ENCODE assay signal across 1 cellular context in genomic region chr16:47016700-47017133, GRCh38.
TF ChIP-seq lines count a peak whose summit lies in the region.

No MANE protein-coding gene starts in this region.

TF ChIP-seq in GM12878, 131 proteins besides CTCF, POLR2A, EP300 and RAD21 (continued from another document and continues in another):
- TF ChIP-seq USF1 (IDR thresholded peaks at IDR 0.05; ENCODE audit: borderline replicate concordance, extremely low read length, insufficient read depth, low read depth, low read length) (no peak), STAT3 (IDR thresholded peaks at IDR 0.05; ENCODE audit: low read depth, low read length) (no peak), SP1 (IDR thresholded peaks at IDR 0.05; ENCODE audit: low read depth, low read length) (peak; percentile 41), CREM (IDR thresholded peaks at IDR 0.05; ENCODE audit: low read depth) (peak; percentile 69; the same call in 1 of the 2 replicates), TAF1 (IDR thresholded peaks at IDR 0.05; ENCODE audit: borderline replicate concordance, low read depth, low read length) (peak; percentile 64; the same call in 1 of the 2 replicates), MEF2A (IDR thresholded peaks at IDR 0.05; ENCODE audit: insufficient read depth, low read depth, low read length) (0 out of 2 replicates have a peak, but pooled peaks have one; percentile 22), YY1 (IDR thresholded peaks at IDR 0.05; ENCODE audit: low read depth, low read length) (peak; percentile 85), NRF1 (conservative IDR thresholded peaks at IDR 0.05; ENCODE audit: low read depth, low read length) (no peak), TCF12 (IDR thresholded peaks at IDR 0.05; ENCODE audit: low read depth, low read length) (peak; percentile 67; the same call in 1 of the 2 replicates), PAX8 (IDR thresholded peaks at IDR 0.05) (no peak), HDGF (IDR thresholded peaks at IDR 0.05) (no peak; the same call in 1 of the 2 replicates), EED (IDR thresholded peaks at IDR 0.05; ENCODE audit: low read depth) (peak; percentile 91), NFIC (IDR thresholded peaks at IDR 0.05; ENCODE audit: low read depth, low read length) (peak; percentile 79; the same call in 1 of the 2 replicates), CBFB (IDR thresholded peaks at IDR 0.05; ENCODE audit: low read depth) (0 out of 2 replicates have a peak, but pooled peaks have one; percentile 28), BCL11A (IDR thresholded peaks at IDR 0.05; ENCODE audit: low read depth, low read length) (peak; percentile 52), ATF2 (IDR thresholded peaks at IDR 0.05; ENCODE audit: low read length) (peak; percentile 77; the same call in 1 of the 2 replicates), ZNF24 (IDR thresholded peaks at IDR 0.05) (no peak), NBN (IDR thresholded peaks at IDR 0.05) (peak; percentile 71), POLR2AphosphoS2 (IDR thresholded peaks at IDR 0.05; ENCODE audit: low read depth, low read length) (no peak), RELA (IDR thresholded peaks at IDR 0.05; ENCODE audit: borderline replicate concordance, partially characterized antibody) (no peak), EZH2 (IDR thresholded peaks at IDR 0.05; ENCODE audit: borderline replicate concordance, control insufficient read depth, low read depth, low read length) (no peak), ZBED1 (IDR thresholded peaks at IDR 0.05; ENCODE audit: borderline replicate concordance) (0 out of 2 replicates have a peak, but pooled peaks have one; percentile 55), IKZF2 (IDR thresholded peaks at IDR 0.05) (peak; percentile 87 to 91; a peak in 3 of 4 replicates), SKIL (IDR thresholded peaks at IDR 0.05; ENCODE audit: low read depth, poor library complexity, severe bottlenecking) (peak; percentile 29), MEF2B (IDR thresholded peaks at IDR 0.05; ENCODE audit: partially characterized antibody, poor library complexity, severe bottlenecking) (peak; percentile 95), POU2F2 (IDR thresholded peaks at IDR 0.05; ENCODE audit: borderline replicate concordance, low read depth, low read length) (peak; percentile 42; the same call in 1 of the 3 replicates), FOXM1 (IDR thresholded peaks at IDR 0.05; ENCODE audit: low read depth, low read length) (peak; percentile 39; the same call in 1 of the 2 replicates), HSF1 (IDR thresholded peaks at IDR 0.05; ENCODE audit: low read depth, low read length) (no peak), JUNB (IDR thresholded peaks at IDR 0.05) (peak; percentile 46; the same call in 1 of the 2 replicates), PAX5 (IDR thresholded peaks at IDR 0.05; ENCODE audit: borderline replicate concordance, low read depth, low read length) (peak; percentile 58; the same call in 1 of the 2 replicates), CHD2 (IDR thresholded peaks at IDR 0.05; ENCODE audit: borderline replicate concordance, low read depth, low read length) (no peak), RB1 (IDR thresholded peaks at IDR 0.05; ENCODE audit: borderline replicate concordance) (peak; percentile 12; the same call in 1 of the 2 replicates), CEBPZ (IDR thresholded peaks at IDR 0.05; ENCODE audit: low read depth, low read length) (no peak), LARP7 (IDR thresholded peaks at IDR 0.05) (no peak)
- TF ChIP-seq, protein P1, sequence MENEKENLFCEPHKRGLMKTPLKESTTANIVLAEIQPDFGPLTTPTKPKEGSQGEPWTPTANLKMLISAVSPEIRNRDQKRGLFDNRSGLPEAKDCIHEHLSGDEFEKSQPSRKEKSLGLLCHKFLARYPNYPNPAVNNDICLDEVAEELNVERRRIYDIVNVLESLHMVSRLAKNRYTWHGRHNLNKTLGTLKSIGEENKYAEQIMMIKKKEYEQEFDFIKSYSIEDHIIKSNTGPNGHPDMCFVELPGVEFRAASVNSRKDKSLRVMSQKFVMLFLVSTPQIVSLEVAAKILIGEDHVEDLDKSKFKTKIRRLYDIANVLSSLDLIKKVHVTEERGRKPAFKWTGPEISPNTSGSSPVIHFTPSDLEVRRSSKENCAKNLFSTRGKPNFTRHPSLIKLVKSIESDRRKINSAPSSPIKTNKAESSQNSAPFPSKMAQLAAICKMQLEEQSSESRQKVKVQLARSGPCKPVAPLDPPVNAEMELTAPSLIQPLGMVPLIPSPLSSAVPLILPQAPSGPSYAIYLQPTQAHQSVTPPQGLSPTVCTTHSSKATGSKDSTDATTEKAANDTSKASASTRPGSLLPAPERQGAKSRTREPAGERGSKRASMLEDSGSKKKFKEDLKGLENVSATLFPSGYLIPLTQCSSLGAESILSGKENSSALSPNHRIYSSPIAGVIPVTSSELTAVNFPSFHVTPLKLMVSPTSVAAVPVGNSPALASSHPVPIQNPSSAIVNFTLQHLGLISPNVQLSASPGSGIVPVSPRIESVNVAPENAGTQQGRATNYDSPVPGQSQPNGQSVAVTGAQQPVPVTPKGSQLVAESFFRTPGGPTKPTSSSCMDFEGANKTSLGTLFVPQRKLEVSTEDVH (IDR thresholded peaks at IDR 0.05; ENCODE audit: low read depth, partially characterized antibody), result no peak
- TF ChIP-seq, protein P2, sequence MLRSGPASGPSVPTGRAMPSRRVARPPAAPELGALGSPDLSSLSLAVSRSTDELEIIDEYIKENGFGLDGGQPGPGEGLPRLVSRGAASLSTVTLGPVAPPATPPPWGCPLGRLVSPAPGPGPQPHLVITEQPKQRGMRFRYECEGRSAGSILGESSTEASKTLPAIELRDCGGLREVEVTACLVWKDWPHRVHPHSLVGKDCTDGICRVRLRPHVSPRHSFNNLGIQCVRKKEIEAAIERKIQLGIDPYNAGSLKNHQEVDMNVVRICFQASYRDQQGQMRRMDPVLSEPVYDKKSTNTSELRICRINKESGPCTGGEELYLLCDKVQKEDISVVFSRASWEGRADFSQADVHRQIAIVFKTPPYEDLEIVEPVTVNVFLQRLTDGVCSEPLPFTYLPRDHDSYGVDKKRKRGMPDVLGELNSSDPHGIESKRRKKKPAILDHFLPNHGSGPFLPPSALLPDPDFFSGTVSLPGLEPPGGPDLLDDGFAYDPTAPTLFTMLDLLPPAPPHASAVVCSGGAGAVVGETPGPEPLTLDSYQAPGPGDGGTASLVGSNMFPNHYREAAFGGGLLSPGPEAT (IDR thresholded peaks at IDR 0.05; ENCODE audit: low read depth), result peak; percentile 78
- TF ChIP-seq, protein P3, sequence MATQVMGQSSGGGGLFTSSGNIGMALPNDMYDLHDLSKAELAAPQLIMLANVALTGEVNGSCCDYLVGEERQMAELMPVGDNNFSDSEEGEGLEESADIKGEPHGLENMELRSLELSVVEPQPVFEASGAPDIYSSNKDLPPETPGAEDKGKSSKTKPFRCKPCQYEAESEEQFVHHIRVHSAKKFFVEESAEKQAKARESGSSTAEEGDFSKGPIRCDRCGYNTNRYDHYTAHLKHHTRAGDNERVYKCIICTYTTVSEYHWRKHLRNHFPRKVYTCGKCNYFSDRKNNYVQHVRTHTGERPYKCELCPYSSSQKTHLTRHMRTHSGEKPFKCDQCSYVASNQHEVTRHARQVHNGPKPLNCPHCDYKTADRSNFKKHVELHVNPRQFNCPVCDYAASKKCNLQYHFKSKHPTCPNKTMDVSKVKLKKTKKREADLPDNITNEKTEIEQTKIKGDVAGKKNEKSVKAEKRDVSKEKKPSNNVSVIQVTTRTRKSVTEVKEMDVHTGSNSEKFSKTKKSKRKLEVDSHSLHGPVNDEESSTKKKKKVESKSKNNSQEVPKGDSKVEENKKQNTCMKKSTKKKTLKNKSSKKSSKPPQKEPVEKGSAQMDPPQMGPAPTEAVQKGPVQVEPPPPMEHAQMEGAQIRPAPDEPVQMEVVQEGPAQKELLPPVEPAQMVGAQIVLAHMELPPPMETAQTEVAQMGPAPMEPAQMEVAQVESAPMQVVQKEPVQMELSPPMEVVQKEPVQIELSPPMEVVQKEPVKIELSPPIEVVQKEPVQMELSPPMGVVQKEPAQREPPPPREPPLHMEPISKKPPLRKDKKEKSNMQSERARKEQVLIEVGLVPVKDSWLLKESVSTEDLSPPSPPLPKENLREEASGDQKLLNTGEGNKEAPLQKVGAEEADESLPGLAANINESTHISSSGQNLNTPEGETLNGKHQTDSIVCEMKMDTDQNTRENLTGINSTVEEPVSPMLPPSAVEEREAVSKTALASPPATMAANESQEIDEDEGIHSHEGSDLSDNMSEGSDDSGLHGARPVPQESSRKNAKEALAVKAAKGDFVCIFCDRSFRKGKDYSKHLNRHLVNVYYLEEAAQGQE (IDR thresholded peaks at IDR 0.05; ENCODE audit: low read depth, low read length), result no peak
- TF ChIP-seq, protein P4, sequence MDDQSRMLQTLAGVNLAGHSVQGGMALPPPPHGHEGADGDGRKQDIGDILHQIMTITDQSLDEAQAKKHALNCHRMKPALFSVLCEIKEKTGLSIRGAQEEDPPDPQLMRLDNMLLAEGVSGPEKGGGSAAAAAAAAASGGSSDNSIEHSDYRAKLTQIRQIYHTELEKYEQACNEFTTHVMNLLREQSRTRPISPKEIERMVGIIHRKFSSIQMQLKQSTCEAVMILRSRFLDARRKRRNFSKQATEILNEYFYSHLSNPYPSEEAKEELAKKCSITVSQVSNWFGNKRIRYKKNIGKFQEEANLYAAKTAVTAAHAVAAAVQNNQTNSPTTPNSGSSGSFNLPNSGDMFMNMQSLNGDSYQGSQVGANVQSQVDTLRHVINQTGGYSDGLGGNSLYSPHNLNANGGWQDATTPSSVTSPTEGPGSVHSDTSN (IDR thresholded peaks at IDR 0.05; ENCODE audit: insufficient replicate concordance, low read depth, low read length), result peak; percentile 18
- TF ChIP-seq, protein P5, sequence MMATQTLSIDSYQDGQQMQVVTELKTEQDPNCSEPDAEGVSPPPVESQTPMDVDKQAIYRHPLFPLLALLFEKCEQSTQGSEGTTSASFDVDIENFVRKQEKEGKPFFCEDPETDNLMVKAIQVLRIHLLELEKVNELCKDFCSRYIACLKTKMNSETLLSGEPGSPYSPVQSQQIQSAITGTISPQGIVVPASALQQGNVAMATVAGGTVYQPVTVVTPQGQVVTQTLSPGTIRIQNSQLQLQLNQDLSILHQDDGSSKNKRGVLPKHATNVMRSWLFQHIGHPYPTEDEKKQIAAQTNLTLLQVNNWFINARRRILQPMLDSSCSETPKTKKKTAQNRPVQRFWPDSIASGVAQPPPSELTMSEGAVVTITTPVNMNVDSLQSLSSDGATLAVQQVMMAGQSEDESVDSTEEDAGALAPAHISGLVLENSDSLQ (IDR thresholded peaks at IDR 0.05), result peak; percentile 39; the same call in 1 of the 2 replicates
